ENCODE assay signal across 8 cellular contexts in genomic region chr19:50906217-50906616, GRCh38. TPM values are rescaled to one million over a fixed set of nuclear protein-coding genes. Genes with fewer than 3 reads are reported as not detected.
DNase-seq lines count a peak whose midpoint lies in the region; ATAC-seq and TF ChIP-seq lines count a peak whose summit lies in the region.

No MANE protein-coding gene starts in this region.

- DNase-seq in heart left ventricle (peak in 1 of 5 donors; percentile 32), Right ventricle myocardium superior (no peak), T-helper 9 cell (peak; percentile 16), epithelial cell of esophagus (ENCODE audit: low read depth) (no peak), DMS114 treated with DMSO at 0.1 percent for 48 hours (lab: John Stamatoyannopoulos, UW; ENCODE audit: unreplicated experiment) (no peak)
- peak; percentile 21 for DNase-seq in stimulated activated CD8-positive, alpha-beta memory T cell treated with anti-CD3 and anti-CD28 coated beads, Interleukin-4, amount 100 ng/mL, for 24 hours (ENCODE audit: low read depth)

- 9 to 16% (median 13%) methylated on average over 5 of the region's 5 CpGs for WGBS in heart left ventricle, 4 donors

- no peak for TF ChIP-seq POLR2A in heart left ventricle (IDR thresholded peaks at IDR 0.05)

- intact Hi-C loops in heart left ventricle (cut with DNase I), result no loop called here
- intact Hi-C loops in Right ventricle myocardium superior (cut with DNase I), result no loop called here

- TF ChIP-seq CTCF in heart left ventricle (IDR thresholded peaks at IDR 0.05) (peak in 7 of 12 donors; percentile 8 to 28 (median 26)), epithelial cell of esophagus (IDR thresholded peaks at IDR 0.05; ENCODE audit: insufficient read depth, low read depth, low read length, missing control alignments) (peak; percentile 56)

- peaks cover 16 to 69% (median 49%) of the 10 kb centered on the region in 9 donors for H3K27me3 ChIP-seq in heart left ventricle

- no peaks in the 10 kb centered on the region for H3K9me3 ChIP-seq in heart left ventricle

- no peaks in the 10 kb centered on the region for H3K36me3 ChIP-seq in heart left ventricle

- ATAC-seq in heart left ventricle (no peak), Right ventricle myocardium superior (ENCODE audit: poor library complexity) (no peak), GM21367 (IDR thresholded peaks at IDR 0.05; ENCODE audit: unreplicated experiment) (no peak), HG02588 (IDR thresholded peaks at IDR 0.05; ENCODE audit: unreplicated experiment) (no peak)

- H3K4me1 ChIP-seq in heart left ventricle, result peaks cover 0 to 7% (median 0%) of the 10 kb centered on the region in 12 donors

- H3K4me3 ChIP-seq in heart left ventricle (no peak overlapping the region), epithelial cell of esophagus (ENCODE audit: low read length) (no peak overlapping the region)

- no peak overlapping the region for H3K27ac ChIP-seq in heart left ventricle

RNA-seq across cellular contexts. Expression of gene KLK4, which starts 5.0 kb away (rescaled TPM):
- total RNA-seq in heart left ventricle (not detected), Right ventricle myocardium superior (not detected)
- not detected for polyA plus RNA-seq in heart left ventricle

RNA-seq across cellular contexts. Expression of gene KLK2, which starts 33.0 kb away (rescaled TPM):
- total RNA-seq in heart left ventricle (not detected), Right ventricle myocardium superior (not detected)
- not detected for polyA plus RNA-seq in heart left ventricle

RNA-seq across cellular contexts. Expression of gene KLK5, which starts 46.6 kb away (rescaled TPM):
- total RNA-seq in heart left ventricle (1 to 10 TPM in 1 of 9 donors, not detected in 8; 5.4 TPM), Right ventricle myocardium superior (not detected)
- not detected for polyA plus RNA-seq in heart left ventricle

RNA-seq across cellular contexts. Expression of gene KLK3, which starts 51.5 kb away (rescaled TPM):
- total RNA-seq in heart left ventricle (not detected), Right ventricle myocardium superior (not detected)
- not detected for polyA plus RNA-seq in heart left ventricle

Comparison
In these comparisons a context has a peak if more than half of its experiments do, and no peak if none do; other contexts are left out.
1. DNase-seq: peak in T-helper 9 cell (single experiment) and stimulated activated CD8-positive, alpha-beta memory T cell treated with anti-CD3 and anti-CD28 coated beads, Interleukin-4, amount 100 ng/mL, for 24 hours (single experiment); none in Right ventricle myocardium superior (single experiment), epithelial cell of esophagus (single experiment) and DMS114 treated with DMSO at 0.1 percent for 48 hours (single experiment).